11 cellular contexts compared by ENCODE assay signal in genomic region chr5:157689942-157690689, GRCh38. TPM values are rescaled to one million over a fixed set of nuclear protein-coding genes. Genes with fewer than 3 reads are reported as not detected.
DNase-seq lines count a peak whose midpoint lies in the region; ATAC-seq and TF ChIP-seq lines count a peak whose summit lies in the region.
"Had no signal": no experiment of that assay in that cellular context is flagged by ENCODE, and none has a peak within 500 bp of the region (broad histone marks: within the 10 kb centered on the region; RNA-seq: fewer than 3 reads in every experiment).

No MANE protein-coding gene starts in this region.

- H3K9me3 ChIP-seq in OCI-LY1 (ENCODE audit: low read length) = no peaks in the 10 kb centered on the region
- H3K9me3 ChIP-seq in naive thymus-derived CD4-positive, alpha-beta T cell (ENCODE audit: control insufficient read depth in 2 of 3, low read length in 3 of 3) = no peaks in the 10 kb centered on the region
- no peaks in the 10 kb centered on the region for H3K9me3 ChIP-seq in WERI-Rb-1 (ENCODE audit: severe bottlenecking)
- H3K9me3 ChIP-seq in PC-9 (ENCODE audit: insufficient read depth, low read depth) = no peaks in the 10 kb centered on the region

- peak; percentile 68 for ATAC-seq in naive thymus-derived CD4-positive, alpha-beta T cell
- ATAC-seq in HG03521 (IDR thresholded peaks at IDR 0.05; ENCODE audit: unreplicated experiment) = no peak

- H3K27me3 ChIP-seq in OCI-LY1 (ENCODE audit: insufficient read depth, low read length) (no peaks in the 10 kb centered on the region), WERI-Rb-1 (ENCODE audit: insufficient read depth, low read depth, severe bottlenecking) (no peaks in the 10 kb centered on the region), PC-9 (ENCODE audit: insufficient read depth, low read depth) (no peaks in the 10 kb centered on the region)
- H3K27me3 ChIP-seq in naive thymus-derived CD4-positive, alpha-beta T cell (ENCODE audit: control insufficient read depth in 2 of 2, insufficient read depth in 2 of 2, low read length in 2 of 2) = no peaks in the 10 kb centered on the region

- peak overlapping the region; percentile 48 for H3K4me3 ChIP-seq in OCI-LY1 (ENCODE audit: low read depth, low read length, poor library complexity, severe bottlenecking)
- H3K4me3 ChIP-seq in naive thymus-derived CD4-positive, alpha-beta T cell (ENCODE audit: low read length) = no peak overlapping the region
- H3K4me3 ChIP-seq in WERI-Rb-1 (ENCODE audit: low read depth, low read length) = no peak overlapping the region
- no peak overlapping the region for H3K4me3 ChIP-seq in PC-9

- H3K27ac Mint-ChIP-seq in CD14-positive monocyte = no peak overlapping the region
- no peak overlapping the region for H3K27ac Mint-ChIP-seq in activated naive CD8-positive, alpha-beta T cell treated with anti-CD3 and anti-CD28 coated beads for 36 hours
- no peak overlapping the region for H3K27ac Mint-ChIP-seq in naive thymus-derived CD4-positive, alpha-beta T cell

- intact Hi-C loops in CD14-positive monocyte (cut with micrococcal nuclease) = no loop called here
- intact Hi-C loops in naive thymus-derived CD4-positive, alpha-beta T cell (cut with micrococcal nuclease) = no loop called here
- intact Hi-C loops in PC-9 (cut with micrococcal nuclease; ENCODE audit: unreplicated experiment) = no loop called here

- H3K36me3 ChIP-seq in OCI-LY1 (ENCODE audit: insufficient read depth, low read length) = no peaks in the 10 kb centered on the region
- H3K36me3 ChIP-seq in naive thymus-derived CD4-positive, alpha-beta T cell (ENCODE audit: control insufficient read depth in 2 of 3, insufficient read depth in 3 of 3, low read length in 3 of 3) = no peaks in the 10 kb centered on the region
- H3K36me3 ChIP-seq in WERI-Rb-1 = no peaks in the 10 kb centered on the region
- no peaks in the 10 kb centered on the region for H3K36me3 ChIP-seq in PC-9 (ENCODE audit: low read depth)

- H3K4me2 ChIP-seq in OCI-LY1 (ENCODE audit: low read length) (peak overlapping the region; percentile 52), PC-9 (no peak overlapping the region)

- H3K79me2 ChIP-seq in OCI-LY1 (ENCODE audit: insufficient read depth, low read length) = no peaks in the 10 kb centered on the region
- no peaks in the 10 kb centered on the region for H3K79me2 ChIP-seq in PC-9 (ENCODE audit: low read depth)

- no peaks in the 10 kb centered on the region for H4K20me1 ChIP-seq in OCI-LY1 (ENCODE audit: insufficient read depth, low read length)
- no peaks in the 10 kb centered on the region for H4K20me1 ChIP-seq in PC-9 (ENCODE audit: insufficient read depth)

- H3K4me1 Mint-ChIP-seq in CD14-positive monocyte = no peaks in the 10 kb centered on the region
- no peaks in the 10 kb centered on the region for H3K4me1 Mint-ChIP-seq in activated naive CD8-positive, alpha-beta T cell treated with anti-CD3 and anti-CD28 coated beads for 36 hours
- H3K4me1 Mint-ChIP-seq in naive thymus-derived CD4-positive, alpha-beta T cell = peaks cover 0 to 5% (median 0%) of the 10 kb centered on the region in 7 donors

- peaks cover 10 to 22% (median 19%) of the 10 kb centered on the region in 7 donors for H3K9me3 Mint-ChIP-seq in CD14-positive monocyte
- H3K9me3 Mint-ChIP-seq in activated naive CD8-positive, alpha-beta T cell treated with anti-CD3 and anti-CD28 coated beads for 36 hours = peaks cover 6% of the 10 kb centered on the region
- peaks cover 0 to 14% (median 2%) of the 10 kb centered on the region in 11 donors for H3K9me3 Mint-ChIP-seq in naive thymus-derived CD4-positive, alpha-beta T cell

- H3K4me1 ChIP-seq in OCI-LY1 (ENCODE audit: insufficient read depth, low read length, severe bottlenecking) (no peaks in the 10 kb centered on the region), PC-9 (replicated peaks; ENCODE audit: insufficient read depth) (no peaks in the 10 kb centered on the region)
- no peaks in the 10 kb centered on the region for H3K4me1 ChIP-seq in naive thymus-derived CD4-positive, alpha-beta T cell (ENCODE audit: control insufficient read depth in 2 of 2, insufficient read depth in 2 of 2, low read length in 2 of 2)

- H3K27ac ChIP-seq in OCI-LY1 (ENCODE audit: low read depth, low read length, poor library complexity, severe bottlenecking) (no peak overlapping the region), WERI-Rb-1 (no peak overlapping the region), PC-9 (no peak overlapping the region)
- no peak overlapping the region for H3K27ac ChIP-seq in naive thymus-derived CD4-positive, alpha-beta T cell (ENCODE audit: low read depth, low read length)

- H3K27me3 Mint-ChIP-seq in CD14-positive monocyte (ENCODE audit: low read depth in 3 of 3) = peaks cover 0 to 20% (median 7%) of the 10 kb centered on the region in 3 donors
- peaks cover 15% of the 10 kb centered on the region for H3K27me3 Mint-ChIP-seq in activated naive CD8-positive, alpha-beta T cell treated with anti-CD3 and anti-CD28 coated beads for 36 hours
- H3K27me3 Mint-ChIP-seq in naive thymus-derived CD4-positive, alpha-beta T cell = peaks cover 0 to 18% (median 7%) of the 10 kb centered on the region in 5 donors

- H3K9me2 ChIP-seq in OCI-LY1 (ENCODE audit: low read depth, low read length) (no peaks in the 10 kb centered on the region), PC-9 (ENCODE audit: insufficient read depth) (no peaks in the 10 kb centered on the region)

- no peak for DNase-seq in CD14-positive monocyte (ENCODE audit: low spot score)
- peak; percentile 38 for DNase-seq in activated naive CD8-positive, alpha-beta T cell treated with anti-CD3 and anti-CD28 coated beads for 36 hours
- peak in 1 of 9 donors; percentile 25 for DNase-seq in naive thymus-derived CD4-positive, alpha-beta T cell
- DNase-seq in WERI-Rb-1 = no peak
- no peak for DNase-seq in PC-9
- no peak for DNase-seq in KG1 (lab: John Stamatoyannopoulos, UW)
- DNase-seq: NCI-H2081 treated with DMSO at 0.1 percent for 48 hours, nucleus accumbens had no signal

- CTCF ChIA-PET in naive thymus-derived CD4-positive, alpha-beta T cell (lab: Charles Lee) = no interaction called here
- CTCF ChIA-PET in PC-9 (lab: Charles Lee) = interaction anchor here (0.7 kb wide), 1 partner anchor 391 kb away, joined by 6 read pairs; no protein-coding TSS in a partner anchor

- no peak overlapping the region for H3K4me3 Mint-ChIP-seq in CD14-positive monocyte
- H3K4me3 Mint-ChIP-seq in activated naive CD8-positive, alpha-beta T cell treated with anti-CD3 and anti-CD28 coated beads for 36 hours = no peak overlapping the region
- no peak overlapping the region for H3K4me3 Mint-ChIP-seq in naive thymus-derived CD4-positive, alpha-beta T cell

- TF ChIP-seq CTCF in CD14-positive monocyte (IDR thresholded peaks at IDR 0.05) = peak; percentile 48
- peak; percentile 51; the same call in 1 of the 2 replicates for TF ChIP-seq CTCF in OCI-LY1 (IDR thresholded peaks at IDR 0.05; ENCODE audit: low read length)
- TF ChIP-seq CTCF in WERI-Rb-1 (IDR thresholded peaks at IDR 0.05; ENCODE audit: low read depth, low read length) = no peak
- no peak for TF ChIP-seq CTCF in PC-9 (conservative IDR thresholded peaks at IDR 0.05)

- H2AFZ ChIP-seq in OCI-LY1 (ENCODE audit: low read length) = no peak overlapping the region
- no peak overlapping the region for H2AFZ ChIP-seq in PC-9

- POLR2A ChIA-PET in naive thymus-derived CD4-positive, alpha-beta T cell (lab: Charles Lee) = no interaction called here
- POLR2A ChIA-PET in PC-9 (lab: Charles Lee; ENCODE audit: unreplicated experiment) = no interaction called here

- no TSS peak for BruUV-seq in PC-9 (replicated peaks; lab: Mats Ljungman, UMichigan)

- H3F3A ChIP-seq in OCI-LY1 (ENCODE audit: insufficient read depth, low read length) (no peaks in the 10 kb centered on the region), PC-9 (ENCODE audit: insufficient read depth, low read depth) (no peaks in the 10 kb centered on the region)

- no peaks in the 10 kb centered on the region for H3K36me3 Mint-ChIP-seq in CD14-positive monocyte
- H3K36me3 Mint-ChIP-seq in activated naive CD8-positive, alpha-beta T cell treated with anti-CD3 and anti-CD28 coated beads for 36 hours = no peaks in the 10 kb centered on the region
- H3K36me3 Mint-ChIP-seq in naive thymus-derived CD4-positive, alpha-beta T cell = peaks cover 0 to 8% (median 1%) of the 10 kb centered on the region in 5 donors

- H3K9ac ChIP-seq in OCI-LY1 (ENCODE audit: low read length) = no peak overlapping the region; the same call in 1 of the 2 replicates

RNA-seq across cellular contexts. Expression of gene C5orf52, which starts 18.8 kb away (rescaled TPM):
- not detected for polyA plus RNA-seq in CD14-positive monocyte
- total RNA-seq in activated naive CD8-positive, alpha-beta T cell treated with anti-CD3 and anti-CD28 coated beads for 36 hours = not detected
- total RNA-seq in naive thymus-derived CD4-positive, alpha-beta T cell = not detected
- not detected for polyA plus RNA-seq in naive thymus-derived CD4-positive, alpha-beta T cell
- not detected in 2 replicates for total RNA-seq in PC-9 (2021)
- total RNA-seq: HT-29 had no signal

RNA-seq across cellular contexts. Expression of gene SOX30, which starts 37.9 kb away (rescaled TPM):
- under 1 TPM; 0.12 to 0.22 TPM for polyA plus RNA-seq in CD14-positive monocyte
- not detected for total RNA-seq in activated naive CD8-positive, alpha-beta T cell treated with anti-CD3 and anti-CD28 coated beads for 36 hours
- total RNA-seq in naive thymus-derived CD4-positive, alpha-beta T cell = under 1 TPM in 1 of 5 experiments, not detected in 4; 0.36 TPM
- polyA plus RNA-seq in naive thymus-derived CD4-positive, alpha-beta T cell = under 1 TPM; 0.17 to 0.25 TPM
- total RNA-seq in PC-9 (2021) = 0.11 TPM in 1 of 2 replicates, not detected in the other

RNA-seq across cellular contexts. Expression of gene THG1L, which starts 41.1 kb away (rescaled TPM):
- 1 to 10 TPM; 7.6 TPM for polyA plus RNA-seq in CD14-positive monocyte
- total RNA-seq in activated naive CD8-positive, alpha-beta T cell treated with anti-CD3 and anti-CD28 coated beads for 36 hours = 10 to 100 TPM; 29.2 to 32.1 TPM
- 10 to 100 TPM in 1 of 5 experiments, 1 to 10 TPM in 4; 6.2 to 17.4 (median 7.4) TPM for total RNA-seq in naive thymus-derived CD4-positive, alpha-beta T cell
- polyA plus RNA-seq in naive thymus-derived CD4-positive, alpha-beta T cell = 1 to 10 TPM; 4.6 to 6.2 TPM
- 20.9 and 25.3 TPM in 2 replicates for total RNA-seq in PC-9 (2021)

RNA-seq across cellular contexts. Expression of gene LSM11, which starts 53.4 kb away (rescaled TPM):
- under 1 TPM; 0.28 to 0.41 TPM for polyA plus RNA-seq in CD14-positive monocyte
- total RNA-seq in activated naive CD8-positive, alpha-beta T cell treated with anti-CD3 and anti-CD28 coated beads for 36 hours = 1 to 10 TPM; 6.7 to 7.5 TPM
- total RNA-seq in naive thymus-derived CD4-positive, alpha-beta T cell = 1 to 10 TPM; 1.6 to 5.0 (median 4.0) TPM
- under 1 TPM; 0.50 to 0.92 TPM for polyA plus RNA-seq in naive thymus-derived CD4-positive, alpha-beta T cell
- 1.9 and 2.1 TPM in 2 replicates for total RNA-seq in PC-9 (2021)

Comparison
In these comparisons a context has a peak if more than half of its experiments do, and no peak if none do; other contexts are left out.
1. CTCF ChIP-seq: peak in CD14-positive monocyte (single experiment) and OCI-LY1 (single experiment); none in WERI-Rb-1 (single experiment) and PC-9 (single experiment).